In genomic region chr7:155451522-155452239, GRCh38 we compare ENCODE assay signal across 2 cellular contexts.
A peak's percentile ranks its signal among the peaks of the same experiment; 100 is the strongest.
TF ChIP-seq lines count a peak whose summit lies in the region.

No MANE protein-coding gene starts in this region.

TF ChIP-seq in HepG2, 621 proteins besides CTCF, POLR2A, EP300 and RAD21:
- no peak for TF ChIP-seq TBX2 (CRISPR knock-in tag; IDR thresholded peaks at IDR 0.05; ENCODE audit: borderline replicate concordance)
- TF ChIP-seq EZH2 (conservative IDR thresholded peaks at IDR 0.05; ENCODE audit: low read depth, low read length) = peak; percentile 71; the same call in 1 of the 2 replicates
TF ChIP-seq in HepG2: peak in this region for 1.

TF ChIP-seq in H1, 55 proteins besides CTCF, POLR2A, EP300 and RAD21:
- no peak for TF ChIP-seq MAX (IDR thresholded peaks at IDR 0.05)
- peak; percentile 92; the same call in 1 of the 2 replicates for TF ChIP-seq SUZ12 (IDR thresholded peaks at IDR 0.05; ENCODE audit: low read length)
- peak; percentile 97 for TF ChIP-seq RNF2 (IDR thresholded peaks at IDR 0.05; ENCODE audit: borderline replicate concordance, low read depth, low read length, missing control alignments, poor library complexity, severe bottlenecking)
- peak; percentile 90 for TF ChIP-seq EZH2 (IDR thresholded peaks at IDR 0.05; ENCODE audit: low read depth, low read length, severe bottlenecking)
TF ChIP-seq in H1: peak in this region for 3.
